In the genomic region with DNA sequence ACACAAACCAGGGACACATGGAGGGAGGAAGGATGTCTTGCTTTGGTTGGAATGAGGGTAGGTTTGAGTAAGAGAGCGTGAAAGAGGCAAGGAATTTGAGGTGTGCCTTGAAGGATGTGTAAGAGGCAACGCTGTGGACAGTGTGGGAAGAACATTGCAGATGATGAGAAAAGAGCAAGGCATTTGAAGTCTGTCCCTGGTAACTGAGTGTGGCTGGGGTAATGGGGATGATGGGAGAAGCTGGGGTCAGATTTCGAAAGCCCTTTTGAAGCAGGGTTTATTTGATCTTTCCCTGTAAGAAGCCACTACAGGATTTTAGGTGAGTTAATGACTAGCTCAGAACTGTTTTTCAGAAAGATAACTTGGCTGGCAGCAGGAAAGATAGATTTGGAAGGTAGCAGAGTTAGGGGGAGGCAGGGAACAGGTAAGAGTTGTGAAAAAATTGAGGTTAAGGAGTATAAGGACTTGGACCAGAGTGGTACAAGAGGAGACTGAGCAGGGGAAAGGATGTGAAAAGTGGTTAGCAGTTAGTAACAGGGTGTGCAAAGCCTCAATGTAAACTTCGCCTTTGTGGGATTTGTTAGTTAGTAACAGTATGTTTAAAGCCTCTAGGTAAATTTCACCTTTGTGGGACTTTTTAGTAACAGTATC, we compare ENCODE assay signal across 1 cellular context.
TF ChIP-seq lines count a peak whose summit lies in the region.

No MANE protein-coding gene starts in this region.

TF ChIP-seq in HepG2, 621 proteins besides CTCF, POLR2A, EP300 and RAD21 (continued from another document and continues in another):
- TF ChIP-seq, protein P1, sequence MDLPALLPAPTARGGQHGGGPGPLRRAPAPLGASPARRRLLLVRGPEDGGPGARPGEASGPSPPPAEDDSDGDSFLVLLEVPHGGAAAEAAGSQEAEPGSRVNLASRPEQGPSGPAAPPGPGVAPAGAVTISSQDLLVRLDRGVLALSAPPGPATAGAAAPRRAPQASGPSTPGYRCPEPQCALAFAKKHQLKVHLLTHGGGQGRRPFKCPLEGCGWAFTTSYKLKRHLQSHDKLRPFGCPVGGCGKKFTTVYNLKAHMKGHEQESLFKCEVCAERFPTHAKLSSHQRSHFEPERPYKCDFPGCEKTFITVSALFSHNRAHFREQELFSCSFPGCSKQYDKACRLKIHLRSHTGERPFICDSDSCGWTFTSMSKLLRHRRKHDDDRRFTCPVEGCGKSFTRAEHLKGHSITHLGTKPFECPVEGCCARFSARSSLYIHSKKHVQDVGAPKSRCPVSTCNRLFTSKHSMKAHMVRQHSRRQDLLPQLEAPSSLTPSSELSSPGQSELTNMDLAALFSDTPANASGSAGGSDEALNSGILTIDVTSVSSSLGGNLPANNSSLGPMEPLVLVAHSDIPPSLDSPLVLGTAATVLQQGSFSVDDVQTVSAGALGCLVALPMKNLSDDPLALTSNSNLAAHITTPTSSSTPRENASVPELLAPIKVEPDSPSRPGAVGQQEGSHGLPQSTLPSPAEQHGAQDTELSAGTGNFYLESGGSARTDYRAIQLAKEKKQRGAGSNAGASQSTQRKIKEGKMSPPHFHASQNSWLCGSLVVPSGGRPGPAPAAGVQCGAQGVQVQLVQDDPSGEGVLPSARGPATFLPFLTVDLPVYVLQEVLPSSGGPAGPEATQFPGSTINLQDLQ (CRISPR knock-in tag; IDR thresholded peaks at IDR 0.05) = no peak
- TF ChIP-seq, protein P2, sequence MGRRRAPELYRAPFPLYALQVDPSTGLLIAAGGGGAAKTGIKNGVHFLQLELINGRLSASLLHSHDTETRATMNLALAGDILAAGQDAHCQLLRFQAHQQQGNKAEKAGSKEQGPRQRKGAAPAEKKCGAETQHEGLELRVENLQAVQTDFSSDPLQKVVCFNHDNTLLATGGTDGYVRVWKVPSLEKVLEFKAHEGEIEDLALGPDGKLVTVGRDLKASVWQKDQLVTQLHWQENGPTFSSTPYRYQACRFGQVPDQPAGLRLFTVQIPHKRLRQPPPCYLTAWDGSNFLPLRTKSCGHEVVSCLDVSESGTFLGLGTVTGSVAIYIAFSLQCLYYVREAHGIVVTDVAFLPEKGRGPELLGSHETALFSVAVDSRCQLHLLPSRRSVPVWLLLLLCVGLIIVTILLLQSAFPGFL (CRISPR knock-in tag; IDR thresholded peaks at IDR 0.05) = no peak
- TF ChIP-seq SIX1 (CRISPR knock-in tag; IDR thresholded peaks at IDR 0.05; ENCODE audit: borderline replicate concordance) (peak; percentile 79; the same call in 1 of the 2 replicates), POLR2G (IDR thresholded peaks at IDR 0.05; ENCODE audit: low read depth, low read length) (no peak), MYNN (CRISPR knock-in tag; IDR thresholded peaks at IDR 0.05; ENCODE audit: low read depth) (no peak), SP2 (CRISPR knock-in tag; IDR thresholded peaks at IDR 0.05) (no peak), REXO4 (CRISPR knock-in tag; IDR thresholded peaks at IDR 0.05; ENCODE audit: borderline replicate concordance) (no peak), ZNF598 (CRISPR knock-in tag; IDR thresholded peaks at IDR 0.05; ENCODE audit: borderline replicate concordance) (no peak), SRY (CRISPR knock-in tag; IDR thresholded peaks at IDR 0.05) (no peak), DNMT3B (CRISPR knock-in tag; conservative IDR thresholded peaks at IDR 0.05) (no peak), IKZF4 (CRISPR knock-in tag; IDR thresholded peaks at IDR 0.05; ENCODE audit: borderline replicate concordance, low read depth, not compliant biosample characterization) (no peak), ETV6 (CRISPR knock-in tag; conservative IDR thresholded peaks at IDR 0.05) (no peak), ZNF343 (CRISPR knock-in tag; IDR thresholded peaks at IDR 0.05) (no peak), NR2C2 (CRISPR knock-in tag; IDR thresholded peaks at IDR 0.05; ENCODE audit: borderline replicate concordance) (0 out of 2 replicates have a peak, but pooled peaks have one; percentile 38), SKI (IDR thresholded peaks at IDR 0.05; ENCODE audit: partially characterized antibody) (no peak), KAT2B (IDR thresholded peaks at IDR 0.05; ENCODE audit: borderline replicate concordance, low read depth, low read length) (no peak), ZNF577 (CRISPR knock-in tag; IDR thresholded peaks at IDR 0.05; ENCODE audit: borderline replicate concordance, low read depth) (no peak), ZNF788 (CRISPR knock-in tag; IDR thresholded peaks at IDR 0.05; ENCODE audit: borderline replicate concordance) (no peak), ZNF136 (CRISPR knock-in tag; IDR thresholded peaks at IDR 0.05; ENCODE audit: low read depth) (no peak), XBP1 (CRISPR knock-in tag; IDR thresholded peaks at IDR 0.05) (no peak), AKAP8 (CRISPR knock-in tag; IDR thresholded peaks at IDR 0.05) (no peak), GTF3A (CRISPR knock-in tag; conservative IDR thresholded peaks at IDR 0.05) (no peak), ZNF354B (CRISPR knock-in tag; IDR thresholded peaks at IDR 0.05) (no peak), RBFOX2 (IDR thresholded peaks at IDR 0.05; ENCODE audit: low read depth, low read length) (peak; percentile 13), MAF1 (CRISPR knock-in tag; IDR thresholded peaks at IDR 0.05; ENCODE audit: borderline replicate concordance) (no peak), TOE1 (CRISPR knock-in tag; IDR thresholded peaks at IDR 0.05) (no peak), SALL1 (CRISPR knock-in tag; IDR thresholded peaks at IDR 0.05) (peak; percentile 44; the same call in 1 of the 2 replicates), SAFB2 (CRISPR knock-in tag; IDR thresholded peaks at IDR 0.05; ENCODE audit: borderline replicate concordance, low read depth) (no peak), EED (CRISPR knock-in tag; IDR thresholded peaks at IDR 0.05) (no peak), NFRKB (IDR thresholded peaks at IDR 0.05) (no peak), ZNF333 (CRISPR knock-in tag; IDR thresholded peaks at IDR 0.05; ENCODE audit: borderline replicate concordance) (no peak), ZNF335 (CRISPR knock-in tag; IDR thresholded peaks at IDR 0.05) (no peak), BHLHE40 (IDR thresholded peaks at IDR 0.05; ENCODE audit: low read length) (no peak), ZSCAN29 (CRISPR knock-in tag; conservative IDR thresholded peaks at IDR 0.05) (no peak), ZMAT3 (CRISPR knock-in tag; conservative IDR thresholded peaks at IDR 0.05) (no peak), POLR2AphosphoS2 (IDR thresholded peaks at IDR 0.05; ENCODE audit: low read depth, low read length) (no peak), PITX1 (CRISPR knock-in tag; IDR thresholded peaks at IDR 0.05) (peak; percentile 70; the same call in 1 of the 2 replicates), ELF1 (CRISPR knock-in tag; IDR thresholded peaks at IDR 0.05) (no peak), ZNF572 (CRISPR knock-in tag; IDR thresholded peaks at IDR 0.05) (no peak), ERF (CRISPR knock-in tag; IDR thresholded peaks at IDR 0.05) (no peak), ZNF337 (CRISPR knock-in tag; IDR thresholded peaks at IDR 0.05; ENCODE audit: borderline replicate concordance, low read depth) (no peak), HDAC1 (CRISPR knock-in tag; IDR thresholded peaks at IDR 0.05) (no peak), ZNF543 (CRISPR knock-in tag; IDR thresholded peaks at IDR 0.05) (no peak), ZNF839 (CRISPR knock-in tag; IDR thresholded peaks at IDR 0.05; ENCODE audit: borderline replicate concordance) (no peak)
- TF ChIP-seq, protein P3, sequence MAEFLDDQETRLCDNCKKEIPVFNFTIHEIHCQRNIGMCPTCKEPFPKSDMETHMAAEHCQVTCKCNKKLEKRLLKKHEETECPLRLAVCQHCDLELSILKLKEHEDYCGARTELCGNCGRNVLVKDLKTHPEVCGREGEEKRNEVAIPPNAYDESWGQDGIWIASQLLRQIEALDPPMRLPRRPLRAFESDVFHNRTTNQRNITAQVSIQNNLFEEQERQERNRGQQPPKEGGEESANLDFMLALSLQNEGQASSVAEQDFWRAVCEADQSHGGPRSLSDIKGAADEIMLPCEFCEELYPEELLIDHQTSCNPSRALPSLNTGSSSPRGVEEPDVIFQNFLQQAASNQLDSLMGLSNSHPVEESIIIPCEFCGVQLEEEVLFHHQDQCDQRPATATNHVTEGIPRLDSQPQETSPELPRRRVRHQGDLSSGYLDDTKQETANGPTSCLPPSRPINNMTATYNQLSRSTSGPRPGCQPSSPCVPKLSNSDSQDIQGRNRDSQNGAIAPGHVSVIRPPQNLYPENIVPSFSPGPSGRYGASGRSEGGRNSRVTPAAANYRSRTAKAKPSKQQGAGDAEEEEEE (CRISPR knock-in tag; IDR thresholded peaks at IDR 0.05; ENCODE audit: borderline replicate concordance) = no peak
- TF ChIP-seq, protein P4, sequence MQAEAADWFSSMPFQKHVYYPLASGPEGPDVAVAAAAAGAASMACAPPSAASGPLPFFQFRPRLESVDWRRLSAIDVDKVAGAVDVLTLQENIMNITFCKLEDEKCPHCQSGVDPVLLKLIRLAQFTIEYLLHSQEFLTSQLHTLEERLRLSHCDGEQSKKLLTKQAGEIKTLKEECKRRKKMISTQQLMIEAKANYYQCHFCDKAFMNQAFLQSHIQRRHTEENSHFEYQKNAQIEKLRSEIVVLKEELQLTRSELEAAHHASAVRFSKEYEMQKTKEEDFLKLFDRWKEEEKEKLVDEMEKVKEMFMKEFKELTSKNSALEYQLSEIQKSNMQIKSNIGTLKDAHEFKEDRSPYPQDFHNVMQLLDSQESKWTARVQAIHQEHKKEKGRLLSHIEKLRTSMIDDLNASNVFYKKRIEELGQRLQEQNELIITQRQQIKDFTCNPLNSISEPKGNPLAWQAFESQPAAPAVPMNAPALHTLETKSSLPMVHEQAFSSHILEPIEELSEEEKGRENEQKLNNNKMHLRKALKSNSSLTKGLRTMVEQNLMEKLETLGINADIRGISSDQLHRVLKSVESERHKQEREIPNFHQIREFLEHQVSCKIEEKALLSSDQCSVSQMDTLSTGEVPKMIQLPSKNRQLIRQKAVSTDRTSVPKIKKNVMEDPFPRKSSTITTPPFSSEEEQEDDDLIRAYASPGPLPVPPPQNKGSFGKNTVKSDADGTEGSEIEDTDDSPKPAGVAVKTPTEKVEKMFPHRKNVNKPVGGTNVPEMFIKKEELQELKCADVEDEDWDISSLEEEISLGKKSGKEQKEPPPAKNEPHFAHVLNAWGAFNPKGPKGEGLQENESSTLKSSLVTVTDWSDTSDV (CRISPR knock-in tag; IDR thresholded peaks at IDR 0.05) = no peak
- TF ChIP-seq, protein P5, sequence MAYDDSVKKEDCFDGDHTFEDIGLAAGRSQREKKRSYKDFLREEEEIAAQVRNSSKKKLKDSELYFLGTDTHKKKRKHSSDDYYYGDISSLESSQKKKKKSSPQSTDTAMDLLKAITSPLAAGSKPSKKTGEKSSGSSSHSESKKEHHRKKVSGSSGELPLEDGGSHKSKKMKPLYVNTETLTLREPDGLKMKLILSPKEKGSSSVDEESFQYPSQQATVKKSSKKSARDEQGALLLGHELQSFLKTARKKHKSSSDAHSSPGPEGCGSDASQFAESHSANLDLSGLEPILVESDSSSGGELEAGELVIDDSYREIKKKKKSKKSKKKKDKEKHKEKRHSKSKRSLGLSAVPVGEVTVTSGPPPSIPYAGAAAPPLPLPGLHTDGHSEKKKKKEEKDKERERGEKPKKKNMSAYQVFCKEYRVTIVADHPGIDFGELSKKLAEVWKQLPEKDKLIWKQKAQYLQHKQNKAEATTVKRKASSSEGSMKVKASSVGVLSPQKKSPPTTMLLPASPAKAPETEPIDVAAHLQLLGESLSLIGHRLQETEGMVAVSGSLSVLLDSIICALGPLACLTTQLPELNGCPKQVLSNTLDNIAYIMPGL (CRISPR knock-in tag; IDR thresholded peaks at IDR 0.05; ENCODE audit: borderline replicate concordance in 1 of 2, low read depth in 1 of 2) = no peak
- TF ChIP-seq, protein P6, sequence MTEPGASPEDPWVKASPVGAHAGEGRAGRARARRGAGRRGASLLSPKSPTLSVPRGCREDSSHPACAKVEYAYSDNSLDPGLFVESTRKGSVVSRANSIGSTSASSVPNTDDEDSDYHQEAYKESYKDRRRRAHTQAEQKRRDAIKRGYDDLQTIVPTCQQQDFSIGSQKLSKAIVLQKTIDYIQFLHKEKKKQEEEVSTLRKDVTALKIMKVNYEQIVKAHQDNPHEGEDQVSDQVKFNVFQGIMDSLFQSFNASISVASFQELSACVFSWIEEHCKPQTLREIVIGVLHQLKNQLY (CRISPR knock-in tag; IDR thresholded peaks at IDR 0.05) = no peak
- TF ChIP-seq, protein P7, sequence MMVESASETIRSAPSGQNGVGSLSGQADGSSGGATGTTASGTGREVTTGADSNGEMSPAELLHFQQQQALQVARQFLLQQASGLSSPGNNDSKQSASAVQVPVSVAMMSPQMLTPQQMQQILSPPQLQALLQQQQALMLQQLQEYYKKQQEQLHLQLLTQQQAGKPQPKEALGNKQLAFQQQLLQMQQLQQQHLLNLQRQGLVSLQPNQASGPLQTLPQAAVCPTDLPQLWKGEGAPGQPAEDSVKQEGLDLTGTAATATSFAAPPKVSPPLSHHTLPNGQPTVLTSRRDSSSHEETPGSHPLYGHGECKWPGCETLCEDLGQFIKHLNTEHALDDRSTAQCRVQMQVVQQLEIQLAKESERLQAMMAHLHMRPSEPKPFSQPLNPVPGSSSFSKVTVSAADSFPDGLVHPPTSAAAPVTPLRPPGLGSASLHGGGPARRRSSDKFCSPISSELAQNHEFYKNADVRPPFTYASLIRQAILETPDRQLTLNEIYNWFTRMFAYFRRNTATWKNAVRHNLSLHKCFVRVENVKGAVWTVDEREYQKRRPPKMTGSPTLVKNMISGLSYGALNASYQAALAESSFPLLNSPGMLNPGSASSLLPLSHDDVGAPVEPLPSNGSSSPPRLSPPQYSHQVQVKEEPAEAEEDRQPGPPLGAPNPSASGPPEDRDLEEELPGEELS (CRISPR knock-in tag; IDR thresholded peaks at IDR 0.05) = peak; percentile 64
- TF ChIP-seq, protein P8, sequence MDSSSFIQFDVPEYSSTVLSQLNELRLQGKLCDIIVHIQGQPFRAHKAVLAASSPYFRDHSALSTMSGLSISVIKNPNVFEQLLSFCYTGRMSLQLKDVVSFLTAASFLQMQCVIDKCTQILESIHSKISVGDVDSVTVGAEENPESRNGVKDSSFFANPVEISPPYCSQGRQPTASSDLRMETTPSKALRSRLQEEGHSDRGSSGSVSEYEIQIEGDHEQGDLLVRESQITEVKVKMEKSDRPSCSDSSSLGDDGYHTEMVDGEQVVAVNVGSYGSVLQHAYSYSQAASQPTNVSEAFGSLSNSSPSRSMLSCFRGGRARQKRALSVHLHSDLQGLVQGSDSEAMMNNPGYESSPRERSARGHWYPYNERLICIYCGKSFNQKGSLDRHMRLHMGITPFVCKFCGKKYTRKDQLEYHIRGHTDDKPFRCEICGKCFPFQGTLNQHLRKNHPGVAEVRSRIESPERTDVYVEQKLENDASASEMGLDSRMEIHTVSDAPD (CRISPR knock-in tag; IDR thresholded peaks at IDR 0.05) = 0 out of 2 replicates have a peak, but pooled peaks have one; percentile 26
- TF ChIP-seq, protein P9, sequence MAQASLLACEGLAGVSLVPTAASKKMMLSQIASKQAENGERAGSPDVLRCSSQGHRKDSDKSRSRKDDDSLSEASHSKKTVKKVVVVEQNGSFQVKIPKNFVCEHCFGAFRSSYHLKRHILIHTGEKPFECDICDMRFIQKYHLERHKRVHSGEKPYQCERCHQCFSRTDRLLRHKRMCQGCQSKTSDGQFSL (CRISPR knock-in tag; IDR thresholded peaks at IDR 0.05) = no peak
